ENCODE assay signal across 1 cellular context in the genomic region with DNA sequence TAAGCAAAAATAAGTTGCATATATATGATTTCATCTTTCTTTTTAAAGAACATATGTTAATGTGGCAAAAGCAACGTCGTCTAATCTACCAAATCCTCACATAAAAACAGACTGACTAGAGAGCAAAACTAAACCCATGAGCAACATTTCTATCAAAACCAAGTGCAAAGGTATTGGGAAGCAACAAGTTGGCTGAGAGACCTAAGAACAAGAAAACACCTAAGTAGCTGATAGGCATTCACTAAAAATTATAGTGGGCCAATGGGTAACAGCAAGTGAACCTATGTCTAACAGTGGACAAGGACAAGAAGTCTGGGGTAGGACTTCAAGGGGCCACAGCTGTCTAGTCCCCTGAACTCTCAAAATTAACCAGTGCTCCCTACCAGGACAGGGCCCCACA.
TF ChIP-seq lines count a peak whose summit lies in the region.

No MANE protein-coding gene starts in this region.

TF ChIP-seq in GM12878, 131 proteins besides CTCF, POLR2A, EP300 and RAD21 (continued from another document):
- TF ChIP-seq IRF3 (IDR thresholded peaks at IDR 0.05), result no peak
- TF ChIP-seq PAX5 (IDR thresholded peaks at IDR 0.05; ENCODE audit: borderline replicate concordance, low read depth, low read length), result no peak
- TF ChIP-seq ATF7 (IDR thresholded peaks at IDR 0.05; ENCODE audit: low read depth), result no peak
- no peak for TF ChIP-seq NFXL1 (IDR thresholded peaks at IDR 0.05; ENCODE audit: borderline replicate concordance)
- TF ChIP-seq SP1 (IDR thresholded peaks at IDR 0.05; ENCODE audit: low read depth, low read length), result no peak
- TF ChIP-seq, protein P1, sequence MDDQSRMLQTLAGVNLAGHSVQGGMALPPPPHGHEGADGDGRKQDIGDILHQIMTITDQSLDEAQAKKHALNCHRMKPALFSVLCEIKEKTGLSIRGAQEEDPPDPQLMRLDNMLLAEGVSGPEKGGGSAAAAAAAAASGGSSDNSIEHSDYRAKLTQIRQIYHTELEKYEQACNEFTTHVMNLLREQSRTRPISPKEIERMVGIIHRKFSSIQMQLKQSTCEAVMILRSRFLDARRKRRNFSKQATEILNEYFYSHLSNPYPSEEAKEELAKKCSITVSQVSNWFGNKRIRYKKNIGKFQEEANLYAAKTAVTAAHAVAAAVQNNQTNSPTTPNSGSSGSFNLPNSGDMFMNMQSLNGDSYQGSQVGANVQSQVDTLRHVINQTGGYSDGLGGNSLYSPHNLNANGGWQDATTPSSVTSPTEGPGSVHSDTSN (IDR thresholded peaks at IDR 0.05; ENCODE audit: insufficient replicate concordance, low read depth, low read length), result no peak
- TF ChIP-seq RBBP5 (conservative IDR thresholded peaks at IDR 0.05), result no peak
- TF ChIP-seq, protein P2, sequence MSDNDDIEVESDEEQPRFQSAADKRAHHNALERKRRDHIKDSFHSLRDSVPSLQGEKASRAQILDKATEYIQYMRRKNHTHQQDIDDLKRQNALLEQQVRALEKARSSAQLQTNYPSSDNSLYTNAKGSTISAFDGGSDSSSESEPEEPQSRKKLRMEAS (IDR thresholded peaks at IDR 0.05; ENCODE audit: low read depth, low read length), result no peak
- TF ChIP-seq, protein P3, sequence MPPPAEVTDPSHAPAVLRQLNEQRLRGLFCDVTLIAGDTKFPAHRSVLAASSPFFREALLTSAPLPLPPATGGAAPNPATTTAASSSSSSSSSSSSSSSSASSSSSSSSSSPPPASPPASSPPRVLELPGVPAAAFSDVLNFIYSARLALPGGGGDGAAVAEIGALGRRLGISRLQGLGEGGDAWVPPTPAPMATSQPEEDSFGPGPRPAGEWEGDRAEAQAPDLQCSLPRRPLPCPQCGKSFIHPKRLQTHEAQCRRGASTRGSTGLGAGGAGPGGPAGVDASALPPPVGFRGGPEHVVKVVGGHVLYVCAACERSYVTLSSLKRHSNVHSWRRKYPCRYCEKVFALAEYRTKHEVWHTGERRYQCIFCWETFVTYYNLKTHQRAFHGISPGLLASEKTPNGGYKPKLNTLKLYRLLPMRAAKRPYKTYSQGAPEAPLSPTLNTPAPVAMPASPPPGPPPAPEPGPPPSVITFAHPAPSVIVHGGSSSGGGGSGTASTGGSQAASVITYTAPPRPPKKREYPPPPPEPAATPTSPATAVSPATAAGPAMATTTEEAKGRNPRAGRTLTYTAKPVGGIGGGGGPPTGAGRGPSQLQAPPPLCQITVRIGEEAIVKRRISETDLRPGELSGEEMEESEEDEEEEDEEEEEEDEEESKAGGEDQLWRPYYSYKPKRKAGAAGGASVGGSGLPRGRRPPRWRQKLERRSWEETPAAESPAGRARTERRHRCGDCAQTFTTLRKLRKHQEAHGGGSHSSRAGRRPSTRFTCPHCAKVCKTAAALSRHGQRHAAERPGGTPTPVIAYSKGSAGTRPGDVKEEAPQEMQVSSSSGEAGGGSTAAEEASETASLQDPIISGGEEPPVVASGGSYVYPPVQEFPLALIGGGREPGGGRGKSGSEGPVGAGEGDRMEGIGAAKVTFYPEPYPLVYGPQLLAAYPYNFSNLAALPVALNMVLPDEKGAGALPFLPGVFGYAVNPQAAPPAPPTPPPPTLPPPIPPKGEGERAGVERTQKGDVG (CRISPR knock-in tag; IDR thresholded peaks at IDR 0.05), result no peak
